Comparison of ENCODE assay signal across 14 cellular contexts in genomic region chr6:32664354-32664753, GRCh38. TPM values are rescaled to one million over a fixed set of nuclear protein-coding genes. Genes with fewer than 3 reads are reported as not detected.
DNase-seq lines count a peak whose midpoint lies in the region; ATAC-seq and TF ChIP-seq lines count a peak whose summit lies in the region.
"Had no signal": no experiment of that assay in that cellular context is flagged by ENCODE, and none has a peak within 500 bp of the region (broad histone marks: within the 10 kb centered on the region; RNA-seq: fewer than 3 reads in every experiment).

No MANE protein-coding gene starts in this region.

- H3K27me3 ChIP-seq in heart right ventricle (peaks cover 0 to 14% (median 0%) of the 10 kb centered on the region in 7 donors), iPS-15b (ENCODE audit: control insufficient read depth, insufficient read depth, low read length) (peaks cover 17% of the 10 kb centered on the region)

- peaks cover 0 to 12% (median 0%) of the 10 kb centered on the region in 9 donors for H3K4me1 ChIP-seq in heart right ventricle
- H3K4me1 ChIP-seq in iPS-15b (ENCODE audit: control insufficient read depth, insufficient read depth, low read length): peaks cover 8% of the 10 kb centered on the region
- H3K4me1 ChIP-seq: lower lobe of right lung had no signal

- no peaks in the 10 kb centered on the region for H3K36me3 Mint-ChIP-seq in activated CD4-positive, alpha-beta memory T cell treated with anti-CD3 and anti-CD28 coated beads for 36 hours
- no peaks in the 10 kb centered on the region for H3K36me3 Mint-ChIP-seq in type B pancreatic cell

- peak overlapping the region in 4 of 10 donors; percentile 55 to 79 (median 76) for H3K27ac ChIP-seq in heart right ventricle
- H3K27ac ChIP-seq: lower lobe of right lung, thoracic aorta had no signal

- H3K4me3 Mint-ChIP-seq in activated CD4-positive, alpha-beta memory T cell treated with anti-CD3 and anti-CD28 coated beads for 36 hours: peak overlapping the region; percentile 78
- H3K4me3 Mint-ChIP-seq in type B pancreatic cell: peak overlapping the region; percentile 75

- no peak for DNase-seq in heart right ventricle
- DNase-seq in Right ventricle myocardium inferior (ENCODE audit: missing footprints): no peak
- DNase-seq in activated CD4-positive, alpha-beta memory T cell treated with anti-CD3 and anti-CD28 coated beads for 36 hours: no peak
- no peak for DNase-seq in type B pancreatic cell (ENCODE audit: extremely low spot score, unreplicated experiment)
- no peak for DNase-seq in NCI-H187 (lab: John Stamatoyannopoulos, UW)
- DNase-seq in ureter (ENCODE audit: low spot score): no peak
- DNase-seq: cortex of kidney, DMS 273 treated with DMSO at 0.1 percent for 48 hours had no signal

- no peaks in the 10 kb centered on the region for H3K9me3 ChIP-seq in heart right ventricle
- no peaks in the 10 kb centered on the region for H3K9me3 ChIP-seq in iPS-15b (ENCODE audit: control insufficient read depth, insufficient read depth, low read length)
- H3K9me3 ChIP-seq: lower lobe of right lung, thoracic aorta had no signal

- H3K27ac Mint-ChIP-seq in activated CD4-positive, alpha-beta memory T cell treated with anti-CD3 and anti-CD28 coated beads for 36 hours: no peak overlapping the region
- H3K27ac Mint-ChIP-seq in type B pancreatic cell: no peak overlapping the region

- POLR2A ChIA-PET in activated CD4-positive, alpha-beta memory T cell treated with anti-CD3 and anti-CD28 coated beads for 36 hours (lab: Charles Lee): no interaction called here

- peak overlapping the region in 6 of 10 donors; percentile 36 to 57 (median 44) for H3K4me3 ChIP-seq in heart right ventricle
- peak overlapping the region; percentile 79 for H3K4me3 ChIP-seq in iPS-15b (ENCODE audit: low read depth, low read length)
- H3K4me3 ChIP-seq: smooth muscle cell, thoracic aorta had no signal

- H3K9me3 Mint-ChIP-seq in activated CD4-positive, alpha-beta memory T cell treated with anti-CD3 and anti-CD28 coated beads for 36 hours: no peaks in the 10 kb centered on the region
- no peaks in the 10 kb centered on the region for H3K9me3 Mint-ChIP-seq in type B pancreatic cell

- ATAC-seq in heart right ventricle (no peak), Right ventricle myocardium inferior (no peak), GM21381 (IDR thresholded peaks at IDR 0.05; ENCODE audit: unreplicated experiment) (no peak)

- H3K27me3 Mint-ChIP-seq in activated CD4-positive, alpha-beta memory T cell treated with anti-CD3 and anti-CD28 coated beads for 36 hours: peaks cover 24% of the 10 kb centered on the region
- peaks cover 75% of the 10 kb centered on the region for H3K27me3 Mint-ChIP-seq in type B pancreatic cell

- TF ChIP-seq CTCF in heart right ventricle (IDR thresholded peaks at IDR 0.05) (no peak), type B pancreatic cell (conservative IDR thresholded peaks at IDR 0.05) (no peak)

- intact Hi-C loops in heart right ventricle (cut with DNase I): no loop called here
- intact Hi-C loops in Right ventricle myocardium inferior (cut with DNase I): no loop called here
- intact Hi-C loops in activated CD4-positive, alpha-beta memory T cell treated with anti-CD3 and anti-CD28 coated beads for 36 hours (cut with micrococcal nuclease): no loop called here

- H3K4me1 Mint-ChIP-seq in activated CD4-positive, alpha-beta memory T cell treated with anti-CD3 and anti-CD28 coated beads for 36 hours (ENCODE audit: low read depth): peaks cover 45% of the 10 kb centered on the region
- H3K4me1 Mint-ChIP-seq in type B pancreatic cell (ENCODE audit: unreplicated experiment): peaks cover 4% of the 10 kb centered on the region

- WGBS in heart right ventricle, 2 donors: 15 to 31% methylated on average over 20 to 26 of the region's 26 CpGs

- H3K36me3 ChIP-seq in heart right ventricle (peaks cover 0 to 6% (median 0%) of the 10 kb centered on the region in 9 donors), iPS-15b (ENCODE audit: control insufficient read depth, insufficient read depth, low read length) (peaks cover 10% of the 10 kb centered on the region)
- H3K36me3 ChIP-seq: lower lobe of right lung, thoracic aorta had no signal

- CTCF ChIA-PET in activated CD4-positive, alpha-beta memory T cell treated with anti-CD3 and anti-CD28 coated beads for 36 hours (lab: Charles Lee): no interaction called here

- no peak overlapping the region for H3K9ac ChIP-seq in iPS-15b (ENCODE audit: low read depth, low read length)

RNA-seq across cellular contexts. Expression of gene HLA-DQB1, which starts 2.1 kb away (rescaled TPM):
- 10 to 100 TPM in 6 of 10 donors, 1 to 10 TPM in 4; 6.2 to 73.7 (median 14.4) TPM for total RNA-seq in heart right ventricle
- 10 to 100 TPM; 18.8 to 81.2 TPM for polyA plus RNA-seq in heart right ventricle
- 3.9 TPM for total RNA-seq in Right ventricle myocardium inferior
- 10 to 100 TPM in 1 of 2 experiments, 1 to 10 TPM in 1; 9.7 to 10.1 TPM for total RNA-seq in activated CD4-positive, alpha-beta memory T cell treated with anti-CD3 and anti-CD28 coated beads for 36 hours
- 5.1 and 12.8 TPM in 2 replicates for total RNA-seq in type B pancreatic cell (ENCODE audit: low replicate concordance)
- total RNA-seq in ureter: 6.3 TPM
- total RNA-seq: HT1080 had no signal

RNA-seq across cellular contexts. Expression of gene HLA-DQA1, which starts 27.1 kb away (rescaled TPM):
- total RNA-seq in heart right ventricle: 100 to 1,000 TPM in 1 of 10 donors, 10 to 100 TPM in 7, 1 to 10 TPM in 2; 1.3 to 136 (median 16.2) TPM
- 1 to 10 TPM; 5.9 to 9.6 TPM for polyA plus RNA-seq in heart right ventricle
- 5.3 TPM for total RNA-seq in Right ventricle myocardium inferior
- 1 to 10 TPM in 1 of 2 experiments, under 1 TPM in 1; 0.97 to 1.4 TPM for total RNA-seq in activated CD4-positive, alpha-beta memory T cell treated with anti-CD3 and anti-CD28 coated beads for 36 hours
- not detected in 2 replicates for total RNA-seq in type B pancreatic cell (ENCODE audit: low replicate concordance)
- 30.1 TPM for total RNA-seq in ureter
- total RNA-seq: HT1080 had no signal
- polyA plus RNA-seq: smooth muscle cell had no signal
